In genomic region chr11:61334434-61335354, GRCh38 we compare ENCODE assay signal across 1 cellular context.
TF ChIP-seq lines count a peak whose summit lies in the region.

No MANE protein-coding gene starts in this region.

TF ChIP-seq in HepG2, 621 proteins besides CTCF, POLR2A, EP300 and RAD21 (continued from another document):
- peak; percentile 50 to 56; a peak in 1 of 4 replicates for TF ChIP-seq HMGXB4 (CRISPR knock-in tag; IDR thresholded peaks at IDR 0.05; ENCODE audit: borderline replicate concordance in 1 of 2, low read depth in 1 of 2)
- no peak for TF ChIP-seq ZNF549 (CRISPR knock-in tag; IDR thresholded peaks at IDR 0.05)
- TF ChIP-seq HMGXB3 (CRISPR knock-in tag; IDR thresholded peaks at IDR 0.05; ENCODE audit: borderline replicate concordance): 0 out of 2 replicates have a peak, but pooled peaks have one; percentile 42
- no peak for TF ChIP-seq MED13 (CRISPR knock-in tag; IDR thresholded peaks at IDR 0.05)
- no peak for TF ChIP-seq ZNF354B (CRISPR knock-in tag; IDR thresholded peaks at IDR 0.05)
- no peak for TF ChIP-seq ZNF577 (CRISPR knock-in tag; IDR thresholded peaks at IDR 0.05; ENCODE audit: borderline replicate concordance, low read depth)
- no peak for TF ChIP-seq ZNF17 (CRISPR knock-in tag; IDR thresholded peaks at IDR 0.05)
- TF ChIP-seq CREB3 (CRISPR knock-in tag; IDR thresholded peaks at IDR 0.05): no peak
- no peak for TF ChIP-seq ZBTB40 (IDR thresholded peaks at IDR 0.05)
- TF ChIP-seq ZBTB40 (CRISPR knock-in tag; IDR thresholded peaks at IDR 0.05): peak; percentile 59; the same call in 1 of the 2 replicates
